8 cellular contexts compared by ENCODE assay signal in the genomic region with DNA sequence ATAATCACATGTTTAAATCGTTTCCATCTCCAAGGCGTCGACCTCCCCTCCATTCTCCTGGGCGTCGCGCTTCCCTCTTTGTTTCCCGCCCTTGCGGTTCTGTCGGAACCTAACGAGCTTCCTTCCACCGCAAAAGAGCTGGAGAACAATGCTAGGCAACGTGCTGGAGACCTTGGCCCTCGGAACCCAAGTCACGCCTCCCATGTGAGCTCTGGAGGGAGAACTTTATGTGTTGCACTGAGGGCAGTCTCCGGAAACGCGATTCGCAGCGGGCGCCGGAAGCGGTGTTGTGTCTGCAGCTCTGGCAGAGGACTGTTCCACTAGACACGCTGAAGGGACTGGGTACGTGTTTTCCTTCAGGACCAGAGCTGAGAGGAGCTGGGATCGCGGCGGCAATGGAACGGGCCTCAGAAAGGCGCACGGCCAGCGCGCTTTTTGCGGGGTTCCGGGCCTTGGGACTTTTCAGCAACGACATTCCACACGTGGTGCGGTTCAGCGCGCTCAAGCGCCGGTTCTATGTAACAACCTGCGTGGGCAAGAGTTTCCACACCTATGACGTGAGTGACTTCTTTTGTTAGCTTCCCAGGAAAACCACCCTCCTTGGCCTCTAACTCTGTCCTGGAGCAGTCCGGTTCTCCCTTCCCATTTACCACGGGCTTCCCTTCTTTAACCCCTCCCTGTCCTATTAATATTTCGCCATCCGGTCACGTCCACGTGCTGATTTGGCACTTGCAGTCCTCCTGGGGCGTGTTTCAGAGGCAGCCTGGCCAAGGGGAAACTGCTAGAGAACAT.
DNase-seq lines count a peak whose midpoint lies in the region; ATAC-seq and TF ChIP-seq lines count a peak whose summit lies in the region.

A gene (plus strand): TSS at position 287 of the 792 bp plus-strand sequence. CDS start 109 bp downstream, at position 396.

- H3K4me3 ChIP-seq in BLaER1 (peak within 1 kb of the TSS; percentile 95), coronary artery (peak within 1 kb of the TSS; percentile 94)

- H3K27me3 ChIP-seq in BLaER1: no peaks in the 10 kb centered on the region

- no peaks in the 10 kb centered on the region for H3K9me3 ChIP-seq in BLaER1

- DNase-seq in NCI-H526 (lab: John Stamatoyannopoulos, UW) (peak; percentile 80 to 88), coronary artery (ENCODE audit: low spot score) (peak; percentile 93), kidney tubule cell (ENCODE audit: low spot score) (peak; percentile 92)
- peak; percentile 92 for DNase-seq in activated CD4-positive, alpha-beta T cell treated with anti-CD3 and anti-CD28 coated beads for 48 hours
- peak; percentile 69 to 79 for DNase-seq in stimulated activated CD4-positive, alpha-beta T cell treated with anti-CD3 and anti-CD28 coated beads, Interleukin-1b, Interleukin-23, amount 100 ng/mL, for 1 hour (ENCODE audit: low read depth in 2 of 2)

- TF ChIP-seq CTCF in coronary artery (IDR thresholded peaks at IDR 0.05): no peak

- H3K4me1 ChIP-seq in BLaER1: peaks cover 18% of the 10 kb centered on the region

- H4K20me1 ChIP-seq in BLaER1: peaks cover 43% of the 10 kb centered on the region

- ATAC-seq in GM19328 (IDR thresholded peaks at IDR 0.05; ENCODE audit: unreplicated experiment): peak; percentile 90
- ATAC-seq in HG03469 (IDR thresholded peaks at IDR 0.05; ENCODE audit: unreplicated experiment): peak; percentile 88

- peak within 1 kb of the TSS; percentile 89 for H3K27ac ChIP-seq in BLaER1
- peak within 1 kb of the TSS; percentile 46 to 87 for H3K27ac ChIP-seq in coronary artery

- peak within 1 kb of the TSS; percentile 97 for H3K4me2 ChIP-seq in BLaER1

- H3K36me3 ChIP-seq in BLaER1: peaks cover 25% of the 10 kb centered on the region

- peak within 1 kb of the TSS; percentile 89 for H3K9ac ChIP-seq in BLaER1

Comparison
In these comparisons a context has a peak if more than half of its experiments do, and no peak if none do; other contexts are left out.
1. Peak in every context shown above with its lines: DNase-seq, ATAC-seq, H3K4me3 ChIP-seq and H3K27ac ChIP-seq.